In the genomic region with DNA sequence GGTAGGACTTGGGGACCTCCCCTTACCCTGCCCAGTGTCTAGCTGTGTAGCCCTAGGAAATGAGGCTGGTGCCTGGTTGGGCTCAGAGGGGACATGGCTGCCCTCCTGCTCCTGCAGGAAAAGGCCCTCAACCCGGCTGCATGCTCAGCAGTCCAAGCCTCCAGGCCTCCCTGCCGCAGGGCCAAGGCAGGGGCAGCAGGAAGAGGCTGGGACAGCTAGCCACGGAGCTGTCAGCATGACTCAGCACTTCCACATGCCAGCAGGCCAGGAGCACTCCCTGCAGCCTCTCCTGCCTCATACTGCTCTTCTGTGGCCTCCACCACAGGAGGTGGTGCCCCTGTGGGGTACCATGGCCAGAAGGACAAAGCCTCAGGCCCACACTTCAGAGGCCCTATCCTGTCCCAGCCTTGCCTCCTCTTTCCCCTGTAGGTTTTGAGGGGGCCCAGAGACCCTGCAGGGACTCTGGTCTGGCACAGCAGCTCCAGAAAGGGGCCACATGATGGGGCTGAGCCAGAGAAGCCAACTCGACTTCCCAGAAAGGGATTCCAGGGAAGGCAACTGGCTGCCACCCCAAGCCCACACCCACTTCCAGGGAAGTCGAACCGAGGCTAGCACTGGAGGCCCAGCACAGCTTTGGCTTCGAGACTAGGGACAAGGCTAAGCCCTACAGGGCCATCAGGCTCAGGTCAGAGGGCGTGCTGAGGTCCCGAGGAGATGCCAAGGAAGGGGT, we compare ENCODE assay signal across 8 cellular contexts. TPM values are rescaled to one million over a fixed set of nuclear protein-coding genes. Genes with fewer than 3 reads are reported as not detected.
DNase-seq lines count a peak whose midpoint lies in the region; ATAC-seq and TF ChIP-seq lines count a peak whose summit lies in the region.

No MANE protein-coding gene starts in this region.

- no peak overlapping the region for H3K4me2 ChIP-seq in GM23248 (ENCODE audit: unreplicated experiment)

- H2AFZ ChIP-seq in GM23248, result no peak overlapping the region

- peaks cover 37% of the 10 kb centered on the region for H3F3A ChIP-seq in GM23248 (ENCODE audit: insufficient read depth)

- in situ Hi-C loops in GM23248 (cut with MboI), result no loop called here

- CTCF ChIA-PET in CD8-positive, alpha-beta T cell (lab: Charles Lee), result no interaction called here

- H3K27ac ChIP-seq in GM23248 (peak overlapping the region; percentile 92), dorsolateral prefrontal cortex (peak overlapping the region in 58 of 59 donors; percentile 40 to 92 (median 80)), lung (ENCODE audit: low read depth in 1 of 2, low read length in 1 of 2) (peak overlapping the region; percentile 26 to 54), upper lobe of right lung (peak overlapping the region; percentile 71)
- no peak overlapping the region for H3K27ac ChIP-seq in CD8-positive, alpha-beta T cell (ENCODE audit: low read depth, low read length)

- no peaks in the 10 kb centered on the region for H3K27me3 Mint-ChIP-seq in CD8-positive, alpha-beta T cell (ENCODE audit: low read depth)

- no peak overlapping the region for H3K27ac Mint-ChIP-seq in CD8-positive, alpha-beta T cell

- H3K9ac ChIP-seq in GM23248, result peak overlapping the region; percentile 64

- no peaks in the 10 kb centered on the region for H3K9me2 ChIP-seq in GM23248 (ENCODE audit: insufficient read depth)

- DNase-seq in GM23248, result peak; percentile 93
- peak; percentile 56 for DNase-seq in RPMI8226
- peak in 7 of 10 donors; percentile 14 to 86 (median 54) for DNase-seq in dorsolateral prefrontal cortex
- DNase-seq in lung (ENCODE audit: low spot score), result peak; percentile 71
- peak; percentile 85 for DNase-seq in upper lobe of right lung
- no peak for DNase-seq in NCI-H1694 treated with DMSO at 0.1 percent for 48 hours (lab: John Stamatoyannopoulos, UW)
- no peak for DNase-seq in NCI-H82 (lab: John Stamatoyannopoulos, UW)
- no peak for DNase-seq in CD8-positive, alpha-beta T cell

- H3K79me2 ChIP-seq in GM23248 (ENCODE audit: insufficient read depth), result peaks cover 76% of the 10 kb centered on the region

- TF ChIP-seq CTCF in dorsolateral prefrontal cortex (IDR thresholded peaks at IDR 0.05 in 54 of 56, conservative IDR thresholded peaks at IDR 0.05 in 2 of 56; ENCODE audit: low read depth in 1 of 56, partially characterized antibody in 56 of 56) (no peak), lung (IDR thresholded peaks at IDR 0.05; ENCODE audit: control extremely low read depth, extremely low read depth) (no peak), upper lobe of right lung (IDR thresholded peaks at IDR 0.05) (no peak)
- no peak for TF ChIP-seq CTCF in CD8-positive, alpha-beta T cell (IDR thresholded peaks at IDR 0.05)

- H3K36me3 Mint-ChIP-seq in CD8-positive, alpha-beta T cell, result peaks cover 80% of the 10 kb centered on the region

- H4K20me1 ChIP-seq in GM23248 (ENCODE audit: insufficient read depth), result no peaks in the 10 kb centered on the region

- H3K4me3 ChIP-seq in GM23248 (no peak overlapping the region), dorsolateral prefrontal cortex (peak overlapping the region in 1 of 59 donors; percentile 21), lung (no peak overlapping the region), upper lobe of right lung (no peak overlapping the region)
- H3K4me3 ChIP-seq in CD8-positive, alpha-beta T cell (ENCODE audit: low read depth, low read length), result no peak overlapping the region

- H3K4me1 ChIP-seq in GM23248 (ENCODE audit: insufficient read depth) (peaks cover 34% of the 10 kb centered on the region), lung (ENCODE audit: control insufficient read depth in 2 of 2, insufficient read depth in 2 of 2, low read length in 2 of 2) (peaks cover 0 to 16% of the 10 kb centered on the region in 2 donors), upper lobe of right lung (peaks cover 45% of the 10 kb centered on the region)
- no peaks in the 10 kb centered on the region for H3K4me1 ChIP-seq in CD8-positive, alpha-beta T cell (ENCODE audit: insufficient read depth, low read length)

- H3K4me3 Mint-ChIP-seq in CD8-positive, alpha-beta T cell, result no peak overlapping the region

- WGBS in GM23248 (ENCODE audit: low coverage in 1 of 2, low lambda C conversion rate in 2 of 2, missing lambda C conversion rate in 2 of 2), 2 experiments, result 36 to 40% methylated on average over 8 to 9 of the region's 9 CpGs
- WGBS in lung, 2 donors, result 57 to 58% methylated on average over 9 of the region's 9 CpGs

- ATAC-seq in lung (ENCODE audit: insufficient read depth, low FRiP score), result peak; percentile 32
- peak; percentile 72 for ATAC-seq in upper lobe of right lung
- no peak for ATAC-seq in CD8-positive, alpha-beta T cell

- H3K9me3 Mint-ChIP-seq in CD8-positive, alpha-beta T cell, result no peaks in the 10 kb centered on the region

- H3K36me3 ChIP-seq in GM23248 (ENCODE audit: low read depth), result peaks cover 45% of the 10 kb centered on the region
- peaks cover 18 to 62% of the 10 kb centered on the region in 2 donors for H3K36me3 ChIP-seq in lung (ENCODE audit: control insufficient read depth in 2 of 2, insufficient read depth in 2 of 2, low read length in 2 of 2)
- H3K36me3 ChIP-seq in upper lobe of right lung, result peaks cover 79% of the 10 kb centered on the region
- H3K36me3 ChIP-seq in CD8-positive, alpha-beta T cell (ENCODE audit: insufficient read depth, low read length), result peaks cover 30% of the 10 kb centered on the region

- peaks cover 3% of the 10 kb centered on the region for H3K4me1 Mint-ChIP-seq in CD8-positive, alpha-beta T cell (ENCODE audit: low read depth)

- intact Hi-C loops in dorsolateral prefrontal cortex (cut with DNase I), result loop anchor here in 1 of 2 donors (10.0 kb wide), 1 partner anchor 479 kb away; no protein-coding TSS in a partner anchor
- intact Hi-C loops in upper lobe of right lung (cut with DNase I), result no loop called here
- intact Hi-C loops in CD8-positive, alpha-beta T cell (cut with DNase I, micrococcal nuclease), result no loop called here

- H3K9me3 ChIP-seq in GM23248 (ENCODE audit: low read depth) (no peaks in the 10 kb centered on the region), lung (ENCODE audit: control insufficient read depth in 2 of 2, insufficient read depth in 1 of 2, low read length in 1 of 2) (no peaks in the 10 kb centered on the region), upper lobe of right lung (no peaks in the 10 kb centered on the region)
- no peaks in the 10 kb centered on the region for H3K9me3 ChIP-seq in CD8-positive, alpha-beta T cell (ENCODE audit: low read length)

- H3K27me3 ChIP-seq in GM23248 (replicated peaks; ENCODE audit: insufficient read depth), result no peaks in the 10 kb centered on the region
- H3K27me3 ChIP-seq in dorsolateral prefrontal cortex, result no peaks in the 10 kb centered on the region
- H3K27me3 ChIP-seq in lung (ENCODE audit: control insufficient read depth, insufficient read depth), result no peaks in the 10 kb centered on the region
- H3K27me3 ChIP-seq in upper lobe of right lung, result no peaks in the 10 kb centered on the region
- H3K27me3 ChIP-seq in CD8-positive, alpha-beta T cell (ENCODE audit: insufficient read depth, low read length), result no peaks in the 10 kb centered on the region

- POLR2A ChIA-PET in CD8-positive, alpha-beta T cell (lab: Charles Lee), result no interaction called here

RNA-seq across cellular contexts. Expression of gene TKT, which starts 19.5 kb away (rescaled TPM):
- total RNA-seq in GM23248 (2014; rRNA removed; shearing (Covaris generic)), result 239 and 256 TPM in 2 replicates
- polyA plus RNA-seq in GM23248 (2016; fragmentation: Nextera tagmentation; extraction: Ambion mirVana) (129 and 134 TPM in 2 replicates), lung (100 to 1,000 TPM; 456 TPM)
- total RNA-seq in dorsolateral prefrontal cortex (100 to 1,000 TPM; 130 to 245 (median 170) TPM), lung (100 to 1,000 TPM; 351 to 498 TPM), upper lobe of right lung (432 TPM)
- 10 to 100 TPM; 94.5 to 99.9 TPM for total RNA-seq in CD8-positive, alpha-beta T cell

Comparison
In these comparisons a context has a peak if more than half of its experiments do, and no peak if none do; other contexts are left out.
1. DNase-seq: peak in GM23248 (single experiment), RPMI8226 (single experiment), dorsolateral prefrontal cortex (7 of 10), lung (single experiment) and upper lobe of right lung (single experiment); none in NCI-H1694 treated with DMSO at 0.1 percent for 48 hours (single experiment), NCI-H82 (single experiment) and CD8-positive, alpha-beta T cell (0 of 7).